In the genomic region with DNA sequence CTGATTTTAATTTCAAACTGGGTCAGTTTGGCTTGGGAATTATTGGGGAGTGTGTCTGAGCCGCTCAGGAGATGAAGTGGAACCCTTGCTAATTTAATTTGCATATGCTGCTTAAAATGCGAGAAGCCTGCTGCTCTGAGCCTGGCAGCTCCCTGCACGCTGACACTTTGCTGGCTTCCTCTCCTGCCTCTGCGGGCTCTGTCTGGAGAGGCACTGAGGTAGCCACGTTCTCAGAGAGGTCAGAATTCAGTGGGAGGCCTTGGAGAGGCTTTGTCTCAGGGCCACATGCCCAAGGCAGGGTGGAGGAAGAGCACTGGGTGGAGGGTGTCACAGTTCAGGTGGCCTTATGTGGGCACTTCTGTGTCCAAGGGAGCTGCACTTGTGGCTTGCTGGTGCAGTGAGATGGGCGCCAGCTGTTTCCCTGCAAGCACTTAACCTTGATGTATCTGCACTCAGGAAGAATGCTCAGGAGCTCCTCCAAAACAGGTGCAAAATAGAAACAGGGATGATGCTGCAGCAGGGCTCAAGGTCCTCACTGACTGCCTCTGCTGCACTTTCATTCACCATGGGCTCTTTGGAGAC, we compare ENCODE assay signal across 1 cellular context.
TF ChIP-seq lines count a peak whose summit lies in the region.

No MANE protein-coding gene starts in this region.

TF ChIP-seq in WTC11, 78 proteins besides CTCF, POLR2A, EP300 and RAD21 (continued from another document):
- TF ChIP-seq TP53 (CRISPR knock-in tag; IDR thresholded peaks at IDR 0.05) (no peak), CREB1 (CRISPR knock-in tag; IDR thresholded peaks at IDR 0.05) (no peak), NFATC4 (CRISPR knock-in tag; IDR thresholded peaks at IDR 0.05) (no peak), ZNF423 (CRISPR knock-in tag; IDR thresholded peaks at IDR 0.05) (no peak), GABPB1 (CRISPR knock-in tag; IDR thresholded peaks at IDR 0.05) (no peak)
- TF ChIP-seq, protein P1, sequence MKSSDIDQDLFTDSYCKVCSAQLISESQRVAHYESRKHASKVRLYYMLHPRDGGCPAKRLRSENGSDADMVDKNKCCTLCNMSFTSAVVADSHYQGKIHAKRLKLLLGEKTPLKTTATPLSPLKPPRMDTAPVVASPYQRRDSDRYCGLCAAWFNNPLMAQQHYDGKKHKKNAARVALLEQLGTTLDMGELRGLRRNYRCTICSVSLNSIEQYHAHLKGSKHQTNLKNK (CRISPR knock-in tag; IDR thresholded peaks at IDR 0.05): no peak
- TF ChIP-seq, protein P2, sequence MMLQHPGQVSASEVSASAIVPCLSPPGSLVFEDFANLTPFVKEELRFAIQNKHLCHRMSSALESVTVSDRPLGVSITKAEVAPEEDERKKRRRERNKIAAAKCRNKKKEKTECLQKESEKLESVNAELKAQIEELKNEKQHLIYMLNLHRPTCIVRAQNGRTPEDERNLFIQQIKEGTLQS (CRISPR knock-in tag; conservative IDR thresholded peaks at IDR 0.05): no peak
